28 cellular contexts compared by ENCODE assay signal in the genomic region with DNA sequence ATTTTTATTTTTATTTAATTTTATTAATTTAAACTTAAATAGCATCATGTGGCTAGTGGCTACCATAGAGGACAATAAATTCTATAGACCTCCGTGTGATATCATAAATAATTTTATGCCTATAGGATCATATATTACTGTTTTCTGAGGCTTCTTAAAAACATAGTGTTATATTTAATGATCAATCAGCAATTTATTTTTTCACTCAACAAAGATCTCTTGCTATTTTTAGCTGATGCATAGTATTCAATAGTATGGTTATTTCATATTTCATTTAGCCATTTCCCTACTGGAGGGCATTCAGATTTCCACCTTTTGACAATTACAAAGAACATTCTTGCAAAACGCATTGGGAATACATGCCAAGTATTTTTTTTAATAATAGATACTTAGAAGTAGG.
"Had no signal": no experiment of that assay in that cellular context is flagged by ENCODE, and none has a peak within 500 bp of the region (broad histone marks: within the 10 kb centered on the region; RNA-seq: fewer than 3 reads in every experiment).

No MANE protein-coding gene starts in this region.

- H3K4me1 ChIP-seq: neural progenitor cell, parathyroid adenoma, psoas muscle, spleen, suprapubic skin, testis, tibial artery, transverse colon, upper lobe of right lung, uterus had no signal

- H3K9ac ChIP-seq: neural progenitor cell, parathyroid adenoma had no signal

- H2AFZ ChIP-seq: neural progenitor cell, parathyroid adenoma had no signal

- DNase-seq: natural killer cell; occipital lobe; ovary; posterior cingulate gyrus; psoas muscle; right cardiac atrium; spleen; stimulated activated CD4-positive, alpha-beta T cell treated with anti-CD3 and anti-CD28 coated beads, Interleukin-12 subunit alpha, Interleukin-12 subunit beta, amount 100 ng/mL, for 4 hours; stimulated activated CD4-positive, alpha-beta T cell treated with anti-CD3 and anti-CD28 coated beads, Interleukin-1b, Interleukin-23, amount 100 ng/mL, for 48 hours; stimulated activated CD4-positive, alpha-beta T cell treated with anti-CD3 and anti-CD28 coated beads, Interleukin-4, amount 100 ng/mL, for 1 hour; stimulated activated CD4-positive, alpha-beta T cell treated with anti-CD3 and anti-CD28 coated beads, Interleukin-4, amount 100 ng/mL, for 4 hours; stimulated activated CD8-positive, alpha-beta memory T cell treated with anti-CD3 and anti-CD28 coated beads, Interleukin-4, amount 100 ng/mL, for 48 hours; stimulated activated naive CD4-positive, alpha-beta T cell; stimulated activated naive CD8-positive, alpha-beta T cell treated with anti-CD3 and anti-CD28 coated beads, Interleukin-15, amount 100 ng/mL, for 72 hours; stimulated activated naive CD8-positive, alpha-beta T cell treated with anti-CD3 and anti-CD28 coated beads, Interleukin-15, Interleukin-2, amounts not matched to agents 100 U/mL and 50 U/mL, for 24 hours; substantia nigra; testis; tibial artery; transverse colon; upper lobe of right lung; uterus had no signal

- H3K27me3 ChIP-seq: neural progenitor cell, ovary, spleen, suprapubic skin, testis, tibial artery, transverse colon, upper lobe of right lung, uterus had no signal

- H3K36me3 ChIP-seq: neural progenitor cell, ovary, spleen, suprapubic skin, tibial artery, transverse colon, upper lobe of right lung, uterus had no signal

- H3K4me3 ChIP-seq: neural progenitor cell, ovary, psoas muscle, skin epidermis, smooth muscle cell, spleen, suprapubic skin, testis, tibial artery, transverse colon, upper lobe of right lung, uterus had no signal

- H3K4me2 ChIP-seq: neural progenitor cell, smooth muscle cell had no signal

- H3K27ac ChIP-seq: neural progenitor cell, ovary, parathyroid adenoma, psoas muscle, skin epidermis, spleen, suprapubic skin, testis, tibial artery, transverse colon, upper lobe of right lung, uterus had no signal

- H3K9me3 ChIP-seq: ovary, psoas muscle, spleen, suprapubic skin, testis, tibial artery, transverse colon, upper lobe of right lung, uterus had no signal

- ATAC-seq: natural killer cell; psoas muscle; right cardiac atrium; sciatic nerve; stimulated activated memory B cell treated with anti-CD40 and anti-IgM and Interleukin-4, amounts not matched to agents 10 μg/mL and 1 μg/mL and 100 μg/mL, for 72 hours; stimulated activated naive CD8-positive, alpha-beta T cell treated with anti-CD3 and anti-CD28 coated beads, Interleukin-15, amount 100 ng/mL, for 72 hours; stimulated activated naive CD8-positive, alpha-beta T cell treated with anti-CD3 and anti-CD28 coated beads, Interleukin-15, Interleukin-2, amounts not matched to agents 100 U/mL and 50 U/mL, for 24 hours; upper lobe of right lung had no signal
